Comparison of ENCODE assay signal across 17 cellular contexts in the genomic region with DNA sequence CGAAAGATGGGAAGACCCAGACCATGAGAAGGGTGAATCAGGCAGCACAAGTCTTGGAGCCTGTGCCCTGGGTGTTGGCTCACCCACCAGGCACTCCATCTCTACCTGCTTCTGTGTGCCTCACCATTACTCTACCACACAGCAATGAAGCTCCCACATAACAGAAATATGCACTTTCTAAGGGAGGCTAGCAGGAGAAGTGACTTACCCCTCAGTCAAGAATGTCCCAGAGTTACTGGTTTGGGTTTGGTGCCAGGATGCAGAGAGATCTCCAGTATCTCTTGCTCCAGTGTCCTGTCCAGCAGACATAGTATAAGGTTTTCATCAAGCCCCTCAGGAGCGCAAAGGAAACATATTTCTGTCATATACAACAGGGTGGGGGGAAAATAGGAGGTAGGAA. TPM values are rescaled to one million over a fixed set of nuclear protein-coding genes. Genes with fewer than 3 reads are reported as not detected.
"Had no signal": no experiment of that assay in that cellular context is flagged by ENCODE, and none has a peak within 500 bp of the region (broad histone marks: within the 10 kb centered on the region; RNA-seq: fewer than 3 reads in every experiment).

No MANE protein-coding gene starts in this region.

- H3K36me3 ChIP-seq: sigmoid colon, thyroid gland had no signal

- H3K27me3 ChIP-seq: body of pancreas, foreskin keratinocyte, sigmoid colon, thyroid gland had no signal

- H3K4me1 ChIP-seq: body of pancreas, foreskin keratinocyte, sigmoid colon, thyroid gland had no signal

- FAIRE-seq: endothelial cell of umbilical vein, islet of Langerhans had no signal

- H3K9me3 ChIP-seq: body of pancreas, sigmoid colon, thyroid gland had no signal

- H3K27ac ChIP-seq: body of pancreas, foreskin keratinocyte, sigmoid colon, thyroid gland, VCaP had no signal

- DNase-seq: activated CD4-positive, CD25-positive, alpha-beta regulatory T cell treated with anti-CD3 and anti-CD28 coated beads, Interleukin-2, amount 50 U/mL, for 72 hours; activated naive CD8-positive, alpha-beta T cell treated with anti-CD3 and anti-CD28 coated beads for 36 hours; amygdala; body of pancreas; effector CD4-positive, alpha-beta T cell; foreskin keratinocyte; hippocampal formation; left cardiac atrium; posterior cingulate gyrus; sigmoid colon; stimulated activated CD8-positive, alpha-beta memory T cell treated with anti-CD3 and anti-CD28 coated beads, Interleukin-4, amount 100 ng/mL, for 48 hours; stimulated activated naive CD4-positive, alpha-beta T cell; thyroid gland had no signal

- H3K4me3 ChIP-seq: body of pancreas, lung, sigmoid colon, thyroid gland had no signal

RNA-seq across cellular contexts. Expression of a gene that starts 11.3 kb away (rescaled TPM):
- polyA plus RNA-seq: foreskin keratinocyte had no signal
